In the genomic region with DNA sequence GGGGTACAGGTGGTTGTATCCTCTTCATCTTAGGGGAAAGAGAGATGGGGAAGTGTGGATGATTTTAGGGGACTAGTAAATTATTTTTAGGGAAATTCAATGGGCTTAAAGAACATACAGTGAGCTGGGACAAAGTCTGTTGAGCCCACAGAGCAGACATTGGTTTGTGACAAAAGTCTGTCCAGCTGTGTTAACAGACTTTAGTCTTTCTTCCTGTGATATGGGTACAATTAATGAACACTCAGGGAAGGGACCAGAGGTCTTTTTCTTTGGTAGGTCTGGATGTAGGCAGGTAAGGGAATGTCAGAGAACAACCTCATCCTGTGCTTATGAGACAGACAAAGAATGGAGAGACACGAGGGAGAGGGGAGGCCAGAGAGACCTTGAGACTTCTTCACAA, we compare ENCODE assay signal across 1 cellular context.
TF ChIP-seq lines count a peak whose summit lies in the region.

No MANE protein-coding gene starts in this region.

TF ChIP-seq in GM23338, 12 proteins besides CTCF, POLR2A, EP300 and RAD21 (continued from another document):
- TF ChIP-seq, protein P1, sequence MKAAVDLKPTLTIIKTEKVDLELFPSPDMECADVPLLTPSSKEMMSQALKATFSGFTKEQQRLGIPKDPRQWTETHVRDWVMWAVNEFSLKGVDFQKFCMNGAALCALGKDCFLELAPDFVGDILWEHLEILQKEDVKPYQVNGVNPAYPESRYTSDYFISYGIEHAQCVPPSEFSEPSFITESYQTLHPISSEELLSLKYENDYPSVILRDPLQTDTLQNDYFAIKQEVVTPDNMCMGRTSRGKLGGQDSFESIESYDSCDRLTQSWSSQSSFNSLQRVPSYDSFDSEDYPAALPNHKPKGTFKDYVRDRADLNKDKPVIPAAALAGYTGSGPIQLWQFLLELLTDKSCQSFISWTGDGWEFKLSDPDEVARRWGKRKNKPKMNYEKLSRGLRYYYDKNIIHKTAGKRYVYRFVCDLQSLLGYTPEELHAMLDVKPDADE (IDR thresholded peaks at IDR 0.05), result no peak
- TF ChIP-seq ZNF331 (CRISPR knock-in tag; IDR thresholded peaks at IDR 0.05; ENCODE audit: low read depth), result no peak
